9 cellular contexts compared by ENCODE assay signal in genomic region chr3:137692803-137693431, GRCh38.
A peak's percentile ranks its signal among the peaks of the same experiment; 100 is the strongest.
DNase-seq lines count a peak whose midpoint lies in the region; ATAC-seq, FAIRE-seq and TF ChIP-seq lines count a peak whose summit lies in the region.
"Had no signal": no experiment of that assay in that cellular context is flagged by ENCODE, and none has a peak within 500 bp of the region (broad histone marks: within the 10 kb centered on the region; RNA-seq: fewer than 3 reads in every experiment).

No MANE protein-coding gene starts in this region.

- SMC1A ChIA-PET in GM12878 (lab: Charles Lee; ENCODE audit: uncharacterized antibody, unreplicated experiment), result interaction anchor here (0.8 to 3.6 kb wide), 7 partner anchors 15 to 663 kb away, joined by 3 to 32 read pairs (median 3); no protein-coding TSS in a partner anchor

- DNase-seq in NCI-H510A treated with DMSO at 0.1 percent for 48 hours (lab: John Stamatoyannopoulos, UW) (peak; percentile 2), NCI-H510A (lab: John Stamatoyannopoulos, UW) (no peak), M059J (ENCODE audit: low read depth) (peak; percentile 26), GM12878 (ENCODE audit: low read depth, low spot score) (peak; percentile 3)
- no peak for DNase-seq in stimulated activated CD4-positive, alpha-beta T cell treated with anti-CD3 and anti-CD28 coated beads, Interleukin-2, amount 100 ng/mL, for 48 hours
- no peak for DNase-seq in activated CD4-positive, alpha-beta T cell treated with anti-CD3 and anti-CD28 coated beads, Interleukin-2, amount 50 U/mL, for 4 hours

- H4K20me1 ChIP-seq in GM12878 (ENCODE audit: control insufficient read depth, insufficient read depth), result no peaks in the 10 kb centered on the region

- H3K36me3 ChIP-seq in GM12878 (ENCODE audit: control insufficient read depth in 2 of 2, insufficient read depth in 2 of 2, low read length in 1 of 2) (no peaks in the 10 kb centered on the region), parathyroid adenoma (ENCODE audit: control insufficient read depth, insufficient read depth, low read length) (no peaks in the 10 kb centered on the region)

- in situ Hi-C loops in GM12878 (cut with MboI), result no loop called here

- peak; percentile 86 for ATAC-seq in GM12878
- ATAC-seq in HG02642 (IDR thresholded peaks at IDR 0.05; ENCODE audit: poor library complexity, unreplicated experiment), result no peak

- H2AFZ ChIP-seq in GM12878 (ENCODE audit: control insufficient read depth, low read depth, low read length), result no peak overlapping the region
- no peak overlapping the region for H2AFZ ChIP-seq in parathyroid adenoma

- H3K27ac ChIP-seq in GM12878 (ENCODE audit: control insufficient read depth, insufficient read depth) (no peak overlapping the region), parathyroid adenoma (no peak overlapping the region)
- H3K27ac ChIP-seq: skin epidermis had no signal

- no peaks in the 10 kb centered on the region for H3K9me3 ChIP-seq in GM12878 (replicated peaks; ENCODE audit: control insufficient read depth, insufficient read depth, low read length)
- no peaks in the 10 kb centered on the region for H3K9me3 ChIP-seq in parathyroid adenoma (ENCODE audit: control insufficient read depth, low read length)

- no TSS peak for BruUV-seq in GM12878 (replicated peaks; lab: Mats Ljungman, UMichigan)

- TF ChIP-seq EP300 in GM12878 (IDR thresholded peaks at IDR 0.05; ENCODE audit: borderline replicate concordance in 1 of 2, control insufficient read depth in 1 of 2, low read depth in 2 of 2, low read length in 2 of 2), result no peak

- TF ChIP-seq POLR2A in GM12878 (IDR thresholded peaks at IDR 0.05; ENCODE audit: low read depth, low read length), result no peak

- TF ChIP-seq RAD21 in GM12878 (IDR thresholded peaks at IDR 0.05; ENCODE audit: insufficient read depth, low read depth, low read length), result peak; percentile 80

- 5% methylated on average over 6 of the region's 6 CpGs for WGBS in GM12878 (ENCODE audit: insufficient coverage, insufficient replicate concordance, low lambda C conversion rate, missing lambda C conversion rate)

- no peak for FAIRE-seq in GM12878 (lab: Jason Lieb, UNC)

- H3K79me2 ChIP-seq in GM12878 (ENCODE audit: control insufficient read depth, insufficient read depth, low read length) (no peaks in the 10 kb centered on the region), parathyroid adenoma (no peaks in the 10 kb centered on the region)

- POLR2A ChIA-PET in GM12878 (lab: Charles Lee), result no interaction called here

- H3K4me3 ChIP-seq in GM12878 (no peak overlapping the region), parathyroid adenoma (ENCODE audit: low read depth, low read length) (no peak overlapping the region)
- H3K4me3 ChIP-seq: skin epidermis had no signal

- TF ChIP-seq CTCF in GM12878 (IDR thresholded peaks at IDR 0.05 in 2 of 3, conservative IDR thresholded peaks at IDR 0.05 in 1 of 3; ENCODE audit: control insufficient read depth in 2 of 3, extremely low read depth in 1 of 3, insufficient read depth in 1 of 3, low read depth in 3 of 3, low read length in 3 of 3) (peak; percentile 64 to 75 (median 66)), parathyroid adenoma (IDR thresholded peaks at IDR 0.05) (peak; percentile 22)

- H3K4me1 ChIP-seq in GM12878 (ENCODE audit: control insufficient read depth, insufficient read depth, low read length) (no peaks in the 10 kb centered on the region), parathyroid adenoma (no peaks in the 10 kb centered on the region)

- intact Hi-C loops in GM12878 (cut with micrococcal nuclease; ENCODE audit: unreplicated experiment), result loop anchor here (2.0 kb wide), 3 partner anchors 572 to 660 kb away; no protein-coding TSS in a partner anchor

- H3K9ac ChIP-seq in GM12878 (ENCODE audit: control insufficient read depth, insufficient read depth, low read length) (no peak overlapping the region), parathyroid adenoma (no peak overlapping the region)

- RAD21 ChIA-PET in GM12878 (lab: Charles Lee; ENCODE audit: unreplicated experiment), result interaction anchor here (0.6 to 2.9 kb wide), 13 partner anchors 9 to 660 kb away, joined by 3 to 22 read pairs (median 4); no protein-coding TSS in a partner anchor

- CTCF ChIA-PET in GM12878 (lab: Yijun Ruan, JAX), result interaction anchor here (0.9 to 5.3 kb wide), 14 partner anchors 10 to 606 kb away, joined by 3 to 44 read pairs (median 4); no protein-coding TSS in a partner anchor

- no peaks in the 10 kb centered on the region for H3K27me3 ChIP-seq in GM12878 (replicated peaks in 1 of 2; ENCODE audit: control insufficient read depth in 2 of 2, insufficient read depth in 2 of 2, low read length in 1 of 2)
- no peaks in the 10 kb centered on the region for H3K27me3 ChIP-seq in parathyroid adenoma (ENCODE audit: control insufficient read depth, insufficient read depth, low read length)

- no peak overlapping the region for H3K4me2 ChIP-seq in GM12878 (ENCODE audit: control insufficient read depth, insufficient read depth)
- H3K4me2 ChIP-seq in parathyroid adenoma (ENCODE audit: low read length), result no peak overlapping the region

TF ChIP-seq in GM12878, 131 proteins besides CTCF, POLR2A, EP300 and RAD21:
- TF ChIP-seq SPI1 (IDR thresholded peaks at IDR 0.05; ENCODE audit: borderline replicate concordance, insufficient read depth, low read depth, low read length), result no peak
- no peak for TF ChIP-seq TCF12 (IDR thresholded peaks at IDR 0.05; ENCODE audit: low read depth, low read length)
- TF ChIP-seq NR2F1 (conservative IDR thresholded peaks at IDR 0.05), result no peak
- no peak for TF ChIP-seq ZBTB33 (IDR thresholded peaks at IDR 0.05)
- peak; percentile 47; the same call in 1 of the 2 replicates for TF ChIP-seq PAX5 (IDR thresholded peaks at IDR 0.05; ENCODE audit: borderline replicate concordance, low read depth, low read length)
- no peak for TF ChIP-seq ZNF687 (IDR thresholded peaks at IDR 0.05)
- peak; percentile 79 for TF ChIP-seq SMC3 (IDR thresholded peaks at IDR 0.05; ENCODE audit: borderline replicate concordance, low read length)
- no peak for TF ChIP-seq IKZF2 (IDR thresholded peaks at IDR 0.05)

Comparison
In these comparisons a context has a peak if more than half of its experiments do, and no peak if none do; other contexts are left out.
1. DNase-seq: peak in NCI-H510A treated with DMSO at 0.1 percent for 48 hours (single experiment), M059J (single experiment) and GM12878 (single experiment); none in NCI-H510A (single experiment), stimulated activated CD4-positive, alpha-beta T cell treated with anti-CD3 and anti-CD28 coated beads, Interleukin-2, amount 100 ng/mL, for 48 hours (0 of 2) and activated CD4-positive, alpha-beta T cell treated with anti-CD3 and anti-CD28 coated beads, Interleukin-2, amount 50 U/mL, for 4 hours (0 of 2).